Comparison of ENCODE assay signal across 30 cellular contexts in genomic region chr14:35998303-35998702, GRCh38.
"Had no signal": no experiment of that assay in that cellular context is flagged by ENCODE, and none has a peak within 500 bp of the region (broad histone marks: within the 10 kb centered on the region; RNA-seq: fewer than 3 reads in every experiment).

No MANE protein-coding gene starts in this region.

- H3K4me3 Mint-ChIP-seq: activated CD8-positive, alpha-beta memory T cell treated with anti-CD3 and anti-CD28 coated beads, Interleukin-2, amount 10 ng/mL, durations not matched to agents 7 days and 5 days; activated CD8-positive, alpha-beta T cell treated with anti-CD3 and anti-CD28 coated beads, Interleukin-2, amount 10 ng/mL, durations not matched to agents 7 days and 5 days; activated naive CD4-positive, alpha-beta T cell treated with anti-CD3 and anti-CD28 coated beads, Interleukin-2, amount 50 U/mL, for 24 hours; activated naive CD8-positive, alpha-beta T cell treated with anti-CD3 and anti-CD28 coated beads, Interleukin-2, amount 50 U/mL, for 24 hours; activated T-cell treated with anti-CD3 and anti-CD28 coated beads, Interleukin-2, amount 50 U/mL, for 24 hours; activated T-helper 1 cell treated with anti-CD3 and anti-CD28 coated beads, Interleukin-12 subunit alpha, Interleukin-12 subunit beta, Interleukin-2, Interleukin-4 antibody, amounts not matched to agents 30 ng/mL and 10 ng/mL and 1 ng/mL, durations not matched to agents 14 hours and 24 hours and 36 hours; brain; T-helper 2 cell treated with Interferon-gamma antibody and Interleukin-4, amounts not matched to agents 5 μg/mL and 100 μg/mL, for 36 hours had no signal

- H3K9me3 ChIP-seq: Peyer's patch, SJSA1 had no signal

- H3K27ac Mint-ChIP-seq: activated CD8-positive, alpha-beta memory T cell treated with anti-CD3 and anti-CD28 coated beads, Interleukin-2, amount 10 ng/mL, durations not matched to agents 7 days and 5 days; activated CD8-positive, alpha-beta T cell treated with anti-CD3 and anti-CD28 coated beads, Interleukin-2, amount 10 ng/mL, durations not matched to agents 7 days and 5 days; activated naive CD4-positive, alpha-beta T cell treated with anti-CD3 and anti-CD28 coated beads, Interleukin-2, amount 50 U/mL, for 24 hours; activated naive CD8-positive, alpha-beta T cell treated with anti-CD3 and anti-CD28 coated beads, Interleukin-2, amount 50 U/mL, for 24 hours; activated T-cell treated with anti-CD3 and anti-CD28 coated beads, Interleukin-2, amount 50 U/mL, for 24 hours; activated T-helper 1 cell treated with anti-CD3 and anti-CD28 coated beads, Interleukin-12 subunit alpha, Interleukin-12 subunit beta, Interleukin-2, Interleukin-4 antibody, amounts not matched to agents 30 ng/mL and 10 ng/mL and 1 ng/mL, durations not matched to agents 14 hours and 24 hours and 36 hours; T-helper 2 cell treated with Interferon-gamma antibody and Interleukin-4, amounts not matched to agents 5 μg/mL and 100 μg/mL, for 36 hours had no signal

- H3K36me3 Mint-ChIP-seq: activated CD8-positive, alpha-beta memory T cell treated with anti-CD3 and anti-CD28 coated beads, Interleukin-2, amount 10 ng/mL, durations not matched to agents 7 days and 5 days; activated naive CD4-positive, alpha-beta T cell treated with anti-CD3 and anti-CD28 coated beads, Interleukin-2, amount 50 U/mL, for 24 hours; brain had no signal

- H3K36me3 ChIP-seq: Peyer's patch, SJSA1 had no signal

- H3K27me3 ChIP-seq: Peyer's patch, SJSA1 had no signal

- H3K4me3 ChIP-seq: Peyer's patch, SJSA1 had no signal

- H3K9me3 Mint-ChIP-seq: activated naive CD4-positive, alpha-beta T cell treated with anti-CD3 and anti-CD28 coated beads, Interleukin-2, amount 50 U/mL, for 24 hours; activated naive CD8-positive, alpha-beta T cell treated with anti-CD3 and anti-CD28 coated beads, Interleukin-2, amount 50 U/mL, for 24 hours; activated T-cell treated with anti-CD3 and anti-CD28 coated beads, Interleukin-2, amount 50 U/mL, for 24 hours; activated T-helper 1 cell treated with anti-CD3 and anti-CD28 coated beads, Interleukin-12 subunit alpha, Interleukin-12 subunit beta, Interleukin-2, Interleukin-4 antibody, amounts not matched to agents 30 ng/mL and 10 ng/mL and 1 ng/mL, durations not matched to agents 14 hours and 24 hours and 36 hours; T-helper 2 cell treated with Interferon-gamma antibody and Interleukin-4, amounts not matched to agents 5 μg/mL and 100 μg/mL, for 36 hours had no signal

- H3K4me1 ChIP-seq: Peyer's patch, SJSA1 had no signal

- ATAC-seq: activated CD8-positive, alpha-beta memory T cell treated with anti-CD3 and anti-CD28 coated beads, Interleukin-2, amount 10 ng/mL, durations not matched to agents 7 days and 5 days; activated CD8-positive, alpha-beta T cell treated with anti-CD3 and anti-CD28 coated beads, Interleukin-2, amount 10 ng/mL, durations not matched to agents 7 days and 5 days; activated naive CD8-positive, alpha-beta T cell treated with anti-CD3 and anti-CD28 coated beads, Interleukin-2, amount 50 U/mL, for 24 hours; SK-N-SH treated with all-trans-retinoic acid at 6 μM for 48 hours had no signal

- H3K27me3 Mint-ChIP-seq: activated naive CD8-positive, alpha-beta T cell treated with anti-CD3 and anti-CD28 coated beads, Interleukin-2, amount 50 U/mL, for 24 hours had no signal

- H3K27ac ChIP-seq: Peyer's patch, SJSA1 had no signal

- DNase-seq: activated CD4-positive, alpha-beta T cell treated with anti-CD3 and anti-CD28 coated beads for 48 hours; activated CD4-positive, alpha-beta T cell treated with anti-CD3 and anti-CD28 coated beads, Interleukin-2, amount 50 U/mL, for 4 hours; activated CD4-positive, CD25-positive, alpha-beta regulatory T cell treated with anti-CD3 and anti-CD28 coated beads, Interleukin-2, amount 50 U/mL, for 72 hours; activated CD8-positive, alpha-beta memory T cell treated with anti-CD3 and anti-CD28 coated beads, Interleukin-2, amount 10 ng/mL, durations not matched to agents 7 days and 5 days; activated CD8-positive, alpha-beta T cell treated with anti-CD3 and anti-CD28 coated beads, Interleukin-2, amount 10 ng/mL, durations not matched to agents 7 days and 5 days; activated effector memory CD4-positive, alpha-beta T cell treated with Interleukin-2 at 50 U/mL for 16 hours; activated naive CD4-positive, alpha-beta T cell; activated naive CD8-positive, alpha-beta T cell treated with anti-CD3 and anti-CD28 coated beads, Interleukin-2, amount 50 U/mL, for 24 hours; activated T-cell treated with anti-CD3 and anti-CD28 coated beads, Interleukin-2, amount 50 U/mL, for 24 hours; amniotic stem cell; KBM-7; NCI-H1048; NCI-H1417 treated with DMSO at 0.1 percent for 48 hours; NCI-H1694; NCI-H2029; NCI-H2107; NCI-H345; NCI-H510A; NCI-H526 treated with DMSO at 0.1 percent for 48 hours; NCI-H82; OCI-M1; Peyer's patch; SHP77; SW 1271 had no signal

- H3K4me1 Mint-ChIP-seq: activated CD8-positive, alpha-beta memory T cell treated with anti-CD3 and anti-CD28 coated beads, Interleukin-2, amount 10 ng/mL, durations not matched to agents 7 days and 5 days; activated naive CD4-positive, alpha-beta T cell treated with anti-CD3 and anti-CD28 coated beads, Interleukin-2, amount 50 U/mL, for 24 hours; activated naive CD8-positive, alpha-beta T cell treated with anti-CD3 and anti-CD28 coated beads, Interleukin-2, amount 50 U/mL, for 24 hours had no signal
